ENCODE assay signal across 8 cellular contexts in the genomic region with DNA sequence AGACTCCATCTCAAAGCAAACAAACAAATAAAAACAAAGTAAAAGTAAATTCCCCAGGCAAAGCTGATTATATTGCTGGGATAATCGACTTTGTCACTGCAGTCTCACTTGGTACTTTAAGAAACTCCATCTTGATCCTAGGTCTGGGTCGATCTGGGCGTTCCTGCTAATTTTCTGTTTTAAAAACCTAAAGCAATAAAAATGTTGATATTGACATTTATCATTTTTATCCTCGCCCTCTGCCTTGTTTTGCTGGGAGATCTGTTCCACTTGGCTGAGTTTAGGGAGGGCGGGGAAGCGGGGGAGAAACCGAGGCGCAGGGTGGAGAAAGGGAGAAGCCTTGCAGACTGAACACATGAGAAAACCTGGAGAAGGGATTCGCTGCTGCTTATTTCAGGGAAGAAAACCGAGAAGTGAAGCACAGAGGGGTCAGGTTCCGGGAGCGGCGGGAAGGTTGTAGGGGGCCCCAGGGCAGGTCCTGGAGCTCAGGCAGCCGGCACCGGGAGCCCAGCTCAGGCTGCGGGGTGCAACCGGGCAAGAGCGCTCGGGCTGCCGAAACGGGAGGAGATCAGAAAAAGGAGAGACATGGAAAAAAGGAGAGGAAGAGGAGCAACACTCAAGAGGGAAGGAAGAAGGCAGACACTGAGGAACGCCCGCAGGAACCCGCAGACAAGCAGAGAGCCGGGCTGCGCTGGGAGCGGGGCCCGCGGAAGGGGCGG. TPM values are rescaled to one million over a fixed set of nuclear protein-coding genes. Genes with fewer than 3 reads are reported as not detected.
DNase-seq lines count a peak whose midpoint lies in the region; ATAC-seq and TF ChIP-seq lines count a peak whose summit lies in the region.

No MANE protein-coding gene starts in this region.

- no peaks in the 10 kb centered on the region for H3K9me3 Mint-ChIP-seq in HFFc6

- peak overlapping the region; percentile 89 for H3K27ac ChIP-seq in adipose tissue (ENCODE audit: low read depth, low read length)

- H3K27ac Mint-ChIP-seq in HFFc6 = peak overlapping the region; percentile 73

- no peaks in the 10 kb centered on the region for H3K36me3 Mint-ChIP-seq in HFFc6 (ENCODE audit: low read depth)

- no peak for TF ChIP-seq CTCF in HFFc6 (IDR thresholded peaks at IDR 0.05)

- DNase-seq in Right ventricle myocardium inferior (ENCODE audit: missing footprints) (no peak), cardiac septum (ENCODE audit: low spot score) (no peak), HFFc6 (peak; percentile 28), NCI-H1105 (lab: John Stamatoyannopoulos, UW) (peak; percentile 56), hepatic stellate cell (ENCODE audit: low spot score) (peak; percentile 43), sciatic nerve (ENCODE audit: low spot score) (no peak), KG1 (lab: John Stamatoyannopoulos, UW) (no peak)

- intact Hi-C loops in Right ventricle myocardium inferior (cut with DNase I) (loop anchor here (5.0 kb wide), 1 partner anchor 126 kb away; no protein-coding TSS in a partner anchor), cardiac septum (cut with DNase I) (loop anchor here (10.0 kb wide), 2 partner anchors 128 to 278 kb away; no protein-coding TSS in a partner anchor), sciatic nerve (cut with DNase I) (no loop called here)

- H3K4me1 Mint-ChIP-seq in HFFc6 (ENCODE audit: low read depth) = peaks cover 23% of the 10 kb centered on the region

- H3K4me3 Mint-ChIP-seq in HFFc6 = peak overlapping the region; percentile 90

- ATAC-seq in Right ventricle myocardium inferior = peak; percentile 0
- peak; percentile 20 for ATAC-seq in sciatic nerve

- no peaks in the 10 kb centered on the region for H3K27me3 Mint-ChIP-seq in HFFc6 (ENCODE audit: insufficient read depth)

- WGBS in adipose tissue, 3 donors = 1 to 2% (median 1%) methylated on average over 28 to 30 of the region's 30 CpGs

RNA-seq across cellular contexts. Expression of gene KMT2C, which starts 27.4 kb away (rescaled TPM):
- total RNA-seq in Right ventricle myocardium inferior (39.4 TPM), cardiac septum (54.7 TPM), sciatic nerve (140 TPM)
- total RNA-seq in HFFc6 (2021; fragmentation: NEBNext Ultra II Directional; extraction: Animal tissue kit (Norgen Biotek cat#: 25700)) = 10 to 100 TPM; 23.5 to 30.8 (median 26.0) TPM
- polyA plus RNA-seq in adipose tissue = 10 to 100 TPM in 2 of 3 donors, 1 to 10 TPM in 1; 8.6 to 17.2 (median 10.4) TPM

Comparison
In these comparisons a context has a peak if more than half of its experiments do, and no peak if none do; other contexts are left out.
1. DNase-seq: peak in HFFc6 (single experiment), NCI-H1105 (single experiment) and hepatic stellate cell (single experiment); none in Right ventricle myocardium inferior (single experiment), cardiac septum (single experiment), sciatic nerve (single experiment) and KG1 (single experiment).